8 cellular contexts compared by ENCODE assay signal in the genomic region with DNA sequence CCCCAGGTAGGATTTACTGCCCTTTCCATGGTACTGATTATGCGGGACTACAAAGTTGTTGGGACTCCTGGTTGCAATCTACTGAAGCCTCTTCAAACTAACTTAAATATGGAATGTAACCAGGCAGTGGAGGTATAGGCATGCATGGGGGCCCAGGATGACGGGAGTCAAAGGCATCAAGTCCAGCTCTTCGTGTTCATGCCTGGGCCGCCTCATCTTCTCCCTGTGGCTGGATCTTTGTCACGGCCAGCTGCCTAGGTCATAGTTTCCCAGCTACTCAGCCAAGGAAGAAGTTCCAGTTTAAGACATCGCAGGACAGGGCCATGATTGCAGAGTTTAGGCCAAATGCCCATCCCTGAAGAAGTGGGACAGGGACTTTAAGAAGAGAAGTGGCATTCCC.
"Had no signal": no experiment of that assay in that cellular context is flagged by ENCODE, and none has a peak within 500 bp of the region (broad histone marks: within the 10 kb centered on the region; RNA-seq: fewer than 3 reads in every experiment).

No MANE protein-coding gene starts in this region.

- H3K9me3 ChIP-seq: HAP-1 had no signal

- H3K27ac ChIP-seq: HL-60 had no signal

- H3K4me1 Mint-ChIP-seq: IgD-negative memory B cell had no signal

- H3K27me3 Mint-ChIP-seq: IgD-negative memory B cell had no signal

- ATAC-seq: HCT116, HepG2 had no signal

- DNase-seq: GOT3, H7, HFFc6 had no signal

- H3K4me3 Mint-ChIP-seq: HFFc6, IgD-negative memory B cell had no signal

- H3K4me1 ChIP-seq: HAP-1 had no signal

- H3K9me3 Mint-ChIP-seq: HFFc6, IgD-negative memory B cell had no signal

- H3K36me3 ChIP-seq: HAP-1 had no signal

- H3K4me3 ChIP-seq: HAP-1 had no signal

- H3K27ac Mint-ChIP-seq: HFFc6, IgD-negative memory B cell had no signal
